ENCODE assay signal across 28 cellular contexts in genomic region chr4:39480902-39481695, GRCh38. TPM values are rescaled to one million over a fixed set of nuclear protein-coding genes. Genes with fewer than 3 reads are reported as not detected.
DNase-seq lines count a peak whose midpoint lies in the region; ATAC-seq and TF ChIP-seq lines count a peak whose summit lies in the region.
"Had no signal": no experiment of that assay in that cellular context is flagged by ENCODE, and none has a peak within 500 bp of the region (broad histone marks: within the 10 kb centered on the region; RNA-seq: fewer than 3 reads in every experiment).

No MANE protein-coding gene starts in this region.

- H3K36me3 Mint-ChIP-seq in dendritic cell treated with granulocyte-macrophage colony-stimulating factor and Interleukin-4, amounts not matched to agents 40 ng/mL and 50 ng/mL, for 4 days (ENCODE audit: low read depth): peaks cover 20% of the 10 kb centered on the region
- peaks cover 2% of the 10 kb centered on the region for H3K36me3 Mint-ChIP-seq in osteocyte (ENCODE audit: unreplicated experiment)

- in situ Hi-C loops in KBM-7 (cut with MboI; ENCODE audit: low pct_unique_long_range_greater_than_20kb, low sequenced_read_pairs): no loop called here

- peaks cover 2% of the 10 kb centered on the region; the same call in 1 of the 2 replicates for H3K4me1 ChIP-seq in BE2C
- H3K4me1 ChIP-seq: esophagus muscularis mucosa, Peyer's patch, psoas muscle, SJCRH30, transverse colon had no signal

- peaks cover 10% of the 10 kb centered on the region for H3K36me3 ChIP-seq in BE2C
- H3K36me3 ChIP-seq: transverse colon had no signal

- intact Hi-C loops in dendritic cell treated with granulocyte-macrophage colony-stimulating factor and Interleukin-4, amounts not matched to agents 40 ng/mL and 50 ng/mL, for 4 days (cut with micrococcal nuclease): no loop called here

- no peak for ATAC-seq in stimulated activated naive CD8-positive, alpha-beta T cell treated with anti-CD3 and anti-CD28 coated beads, Interleukin-15, Interleukin-2, amounts not matched to agents 100 U/mL and 50 U/mL, for 24 hours
- ATAC-seq: naive thymus-derived CD8-positive, alpha-beta T cell; psoas muscle had no signal

- peak overlapping the region; percentile 91 for H3K27ac Mint-ChIP-seq in dendritic cell treated with granulocyte-macrophage colony-stimulating factor and Interleukin-4, amounts not matched to agents 40 ng/mL and 50 ng/mL, for 4 days
- H3K27ac Mint-ChIP-seq in osteocyte (ENCODE audit: unreplicated experiment): no peak overlapping the region
- H3K27ac Mint-ChIP-seq: H9, mesothelial cell of epicardium had no signal

- DNase-seq in KBM-7: peak; percentile 25
- DNase-seq in NOMO-1 (lab: John Stamatoyannopoulos, UW; ENCODE audit: unreplicated experiment in 2 of 2): peak; percentile 68 to 78
- DNase-seq in osteocyte (ENCODE audit: extremely low spot score, unreplicated experiment): peak; percentile 69
- DNase-seq in stimulated activated naive CD8-positive, alpha-beta T cell treated with anti-CD3 and anti-CD28 coated beads, Interleukin-15, Interleukin-2, amounts not matched to agents 100 U/mL and 50 U/mL, for 24 hours: no peak
- DNase-seq in LoVo (ENCODE audit: low spot score): no peak
- DNase-seq in BE2C: no peak
- DNase-seq: activated CD4-positive, CD25-positive, alpha-beta regulatory T cell; activated T-cell treated with anti-CD3 and anti-CD28 coated beads, Interleukin-2, amount 50 U/mL, for 48 hours; C1 segment of cervical spinal cord; foreskin fibroblast; H9; head of caudate nucleus; islet precursor cell; NCI-H1092; NCI-H187 treated with DMSO at 0.1 percent for 48 hours; NCI-H524 treated with DMSO at 0.1 percent for 48 hours; occipital lobe; Peyer's patch; psoas muscle; SJCRH30; stimulated activated CD4-positive, alpha-beta T cell treated with anti-CD3 and anti-CD28 coated beads, Interleukin-15, amount 100 ng/mL, for 24 hours; stimulated activated CD4-positive, alpha-beta T cell treated with anti-CD3 and anti-CD28 coated beads, Interleukin-4, amount 100 ng/mL, for 4 hours; transverse colon had no signal

- H3K27me3 ChIP-seq in BE2C: no peaks in the 10 kb centered on the region
- H3K27me3 ChIP-seq: esophagus muscularis mucosa, Peyer's patch, SJCRH30, transverse colon had no signal

- H3K4me3 ChIP-seq in BE2C (ENCODE audit: low read depth, low read length): no peak overlapping the region
- H3K4me3 ChIP-seq: esophagus muscularis mucosa, Peyer's patch, psoas muscle, SJCRH30, transverse colon had no signal

- H3K9me3 ChIP-seq in BE2C: no peaks in the 10 kb centered on the region
- H3K9me3 ChIP-seq: esophagus muscularis mucosa, Peyer's patch, psoas muscle, SJCRH30 had no signal

- peak overlapping the region; percentile 77 for H3K4me3 Mint-ChIP-seq in dendritic cell treated with granulocyte-macrophage colony-stimulating factor and Interleukin-4, amounts not matched to agents 40 ng/mL and 50 ng/mL, for 4 days
- H3K4me3 Mint-ChIP-seq in osteocyte (ENCODE audit: unreplicated experiment): no peak overlapping the region
- H3K4me3 Mint-ChIP-seq: central memory CD8-positive, alpha-beta T cell; H9; mesothelial cell of epicardium had no signal

- TF ChIP-seq CTCF in osteocyte (IDR thresholded peaks at IDR 0.05): no peak
- TF ChIP-seq CTCF in BE2C (IDR thresholded peaks at IDR 0.05; ENCODE audit: low read depth, low read length): no peak

- H3K9me3 Mint-ChIP-seq in dendritic cell treated with granulocyte-macrophage colony-stimulating factor and Interleukin-4, amounts not matched to agents 40 ng/mL and 50 ng/mL, for 4 days: no peaks in the 10 kb centered on the region
- no peaks in the 10 kb centered on the region for H3K9me3 Mint-ChIP-seq in osteocyte (ENCODE audit: unreplicated experiment)
- H3K9me3 Mint-ChIP-seq: central memory CD8-positive, alpha-beta T cell had no signal

- peaks cover 34% of the 10 kb centered on the region for H3K4me1 Mint-ChIP-seq in dendritic cell treated with granulocyte-macrophage colony-stimulating factor and Interleukin-4, amounts not matched to agents 40 ng/mL and 50 ng/mL, for 4 days (ENCODE audit: low read depth)
- H3K4me1 Mint-ChIP-seq in osteocyte (ENCODE audit: unreplicated experiment): peaks cover 8% of the 10 kb centered on the region
- H3K4me1 Mint-ChIP-seq: central memory CD8-positive, alpha-beta T cell; H9; naive thymus-derived CD8-positive, alpha-beta T cell had no signal

- no peaks in the 10 kb centered on the region for H3K27me3 Mint-ChIP-seq in dendritic cell treated with granulocyte-macrophage colony-stimulating factor and Interleukin-4, amounts not matched to agents 40 ng/mL and 50 ng/mL, for 4 days
- no peaks in the 10 kb centered on the region for H3K27me3 Mint-ChIP-seq in osteocyte (ENCODE audit: unreplicated experiment)
- H3K27me3 Mint-ChIP-seq: central memory CD8-positive, alpha-beta T cell; naive thymus-derived CD8-positive, alpha-beta T cell had no signal

RNA-seq across cellular contexts. Expression of gene LIAS, which starts 22.2 kb away (rescaled TPM):
- total RNA-seq in osteocyte: 10.9 and 13.8 TPM in 2 replicates
- 5.5 TPM for polyA plus RNA-seq in BE2C (2012; ENCODE audit: insufficient read depth, insufficient read length, low read depth)

RNA-seq across cellular contexts. Expression of gene RPL9, which starts 22.4 kb away (rescaled TPM):
- total RNA-seq in osteocyte: 1,144 and 1,147 TPM in 2 replicates
- polyA plus RNA-seq in BE2C (2012; ENCODE audit: insufficient read depth, insufficient read length, low read depth): 202 TPM

RNA-seq across cellular contexts. Expression of gene UGDH, which starts 46.1 kb away (rescaled TPM):
- 192 and 200 TPM in 2 replicates for total RNA-seq in osteocyte
- polyA plus RNA-seq in BE2C (2012; ENCODE audit: insufficient read depth, insufficient read length, low read depth): 8.6 TPM

Comparison
In these comparisons a context has a peak if more than half of its experiments do, and no peak if none do; other contexts are left out.
1. DNase-seq: peak in KBM-7 (single experiment), NOMO-1 (2 of 2) and osteocyte (single experiment); none in stimulated activated naive CD8-positive, alpha-beta T cell treated with anti-CD3 and anti-CD28 coated beads, Interleukin-15, Interleukin-2, amounts not matched to agents 100 U/mL and 50 U/mL, for 24 hours (single experiment), LoVo (single experiment) and BE2C (single experiment).